1 cellular context compared by ENCODE assay signal in the genomic region with DNA sequence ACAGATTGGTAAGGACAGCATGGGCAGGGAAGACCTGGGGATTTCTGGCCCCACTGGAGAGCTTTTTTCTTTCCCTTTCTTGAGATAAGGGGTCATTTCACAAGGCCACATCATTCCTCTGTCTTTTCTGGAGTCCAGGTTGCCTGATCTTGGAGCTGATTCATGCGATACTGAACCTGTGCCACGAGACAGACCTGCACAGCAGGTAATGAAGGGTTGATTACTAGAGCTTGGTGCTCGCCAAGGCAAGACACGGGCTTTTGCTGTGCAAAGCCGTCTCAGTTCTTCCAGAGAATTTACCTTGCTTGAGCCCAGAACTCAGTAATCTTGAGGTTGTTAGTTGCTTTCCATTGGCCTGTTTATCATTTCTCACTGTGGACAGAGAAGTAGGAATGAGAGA.
TF ChIP-seq lines count a peak whose summit lies in the region.

No MANE protein-coding gene starts in this region.

TF ChIP-seq in IMR-90, 13 proteins besides CTCF, POLR2A, EP300 and RAD21:
- TF ChIP-seq CHD1 (IDR thresholded peaks at IDR 0.05; ENCODE audit: low read depth, low read length) (no peak), ELK1 (IDR thresholded peaks at IDR 0.05; ENCODE audit: borderline replicate concordance, low read depth, low read length) (no peak), RCOR1 (IDR thresholded peaks at IDR 0.05; ENCODE audit: insufficient replicate concordance, low read length) (no peak), CEBPB (IDR thresholded peaks at IDR 0.05; ENCODE audit: low read depth, low read length) (no peak), MXI1 (IDR thresholded peaks at IDR 0.05; ENCODE audit: borderline replicate concordance, low read depth, low read length) (no peak), MAFK (IDR thresholded peaks at IDR 0.05; ENCODE audit: low read depth, low read length) (no peak), MAZ (IDR thresholded peaks at IDR 0.05; ENCODE audit: borderline replicate concordance, low read depth, low read length) (no peak), BHLHE40 (IDR thresholded peaks at IDR 0.05; ENCODE audit: low read depth, low read length) (no peak), SMC3 (IDR thresholded peaks at IDR 0.05; ENCODE audit: low read depth, low read length) (no peak), NFE2L2 (IDR thresholded peaks at IDR 0.05; ENCODE audit: low read depth, low read length) (no peak), RFX5 (IDR thresholded peaks at IDR 0.05; ENCODE audit: low read depth, low read length) (no peak), FOS (IDR thresholded peaks at IDR 0.05; ENCODE audit: low read depth, low read length) (no peak)
- TF ChIP-seq, protein P1, sequence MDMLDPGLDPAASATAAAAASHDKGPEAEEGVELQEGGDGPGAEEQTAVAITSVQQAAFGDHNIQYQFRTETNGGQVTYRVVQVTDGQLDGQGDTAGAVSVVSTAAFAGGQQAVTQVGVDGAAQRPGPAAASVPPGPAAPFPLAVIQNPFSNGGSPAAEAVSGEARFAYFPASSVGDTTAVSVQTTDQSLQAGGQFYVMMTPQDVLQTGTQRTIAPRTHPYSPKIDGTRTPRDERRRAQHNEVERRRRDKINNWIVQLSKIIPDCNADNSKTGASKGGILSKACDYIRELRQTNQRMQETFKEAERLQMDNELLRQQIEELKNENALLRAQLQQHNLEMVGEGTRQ (IDR thresholded peaks at IDR 0.05; ENCODE audit: low read depth, low read length), result no peak
TF ChIP-seq in IMR-90: peak in this region for 0.
